19 cellular contexts compared by ENCODE assay signal in the genomic region with DNA sequence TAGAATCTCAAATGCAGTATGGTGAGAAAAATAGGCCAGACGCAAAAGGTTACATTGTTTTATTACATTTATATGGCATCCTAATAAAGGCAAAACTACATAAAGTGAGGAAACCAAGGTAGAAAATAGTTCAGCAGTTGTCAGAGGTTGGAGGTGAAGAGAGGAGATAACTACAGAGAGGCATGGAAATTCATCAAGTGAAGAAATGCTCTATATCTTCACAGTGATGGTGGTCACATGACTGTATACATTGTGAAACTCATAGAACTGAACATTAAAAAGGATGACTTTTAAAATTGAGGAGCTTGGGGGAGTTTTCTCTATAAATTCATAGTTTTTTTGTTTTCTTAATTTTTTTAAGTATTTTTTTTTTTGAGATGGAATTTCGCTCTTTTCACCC.
"Had no signal": no experiment of that assay in that cellular context is flagged by ENCODE, and none has a peak within 500 bp of the region (broad histone marks: within the 10 kb centered on the region; RNA-seq: fewer than 3 reads in every experiment).

No MANE protein-coding gene starts in this region.

- H3K9me3 Mint-ChIP-seq: naive thymus-derived CD8-positive, alpha-beta T cell; stimulated activated naive CD8-positive, alpha-beta T cell treated with anti-CD3 and anti-CD28 coated beads, Interleukin-15, Interleukin-2, amounts not matched to agents 100 ng/mL and 50 ng/mL, for 24 hours had no signal

- H3K27ac ChIP-seq: gastrocnemius medialis, heart right ventricle, spleen, testis, tibial nerve, upper lobe of right lung, vagina had no signal

- H3K4me1 Mint-ChIP-seq: naive thymus-derived CD8-positive, alpha-beta T cell; stimulated activated memory B cell treated with anti-CD40 and anti-IgM and Interleukin-4, amounts not matched to agents 10 μg/mL and 1 μg/mL and 100 μg/mL, for 72 hours had no signal

- H3K27me3 ChIP-seq: gastrocnemius medialis, heart right ventricle, spleen, testis, tibial nerve, upper lobe of right lung, vagina had no signal

- H3K4me1 ChIP-seq: gastrocnemius medialis, testis, upper lobe of right lung had no signal

- DNase-seq: effector memory CD4-positive, alpha-beta T cell; gastrocnemius medialis; heart right ventricle; hypothalamus; kidney glomerular epithelial cell; mucosa of descending colon; naive thymus-derived CD8-positive, alpha-beta T cell; spleen; stimulated activated CD4-positive, alpha-beta T cell treated with anti-CD3 and anti-CD28 coated beads, Interleukin-15, amount 100 ng/mL, for 24 hours; stimulated activated CD4-positive, alpha-beta T cell treated with anti-CD3 and anti-CD28 coated beads, Interleukin-1b, Interleukin-23, amount 100 ng/mL, for 48 hours; stimulated activated CD4-positive, alpha-beta T cell treated with anti-CD3 and anti-CD28 coated beads, Interleukin-4, amount 100 ng/mL, for 24 hours; testis; upper lobe of right lung had no signal

- H3K27ac Mint-ChIP-seq: naive thymus-derived CD8-positive, alpha-beta T cell; stimulated activated memory B cell treated with anti-CD40 and anti-IgM and Interleukin-4, amounts not matched to agents 10 μg/mL and 1 μg/mL and 100 μg/mL, for 72 hours; stimulated activated naive CD8-positive, alpha-beta T cell treated with anti-CD3 and anti-CD28 coated beads, Interleukin-15, Interleukin-2, amounts not matched to agents 100 ng/mL and 50 ng/mL, for 24 hours had no signal

- H3K4me3 Mint-ChIP-seq: naive thymus-derived CD8-positive, alpha-beta T cell; stimulated activated memory B cell treated with anti-CD40 and anti-IgM and Interleukin-4, amounts not matched to agents 10 μg/mL and 1 μg/mL and 100 μg/mL, for 72 hours; stimulated activated naive CD8-positive, alpha-beta T cell treated with anti-CD3 and anti-CD28 coated beads, Interleukin-15, Interleukin-2, amounts not matched to agents 100 ng/mL and 50 ng/mL, for 24 hours had no signal

- H3K4me3 ChIP-seq: gastrocnemius medialis, heart right ventricle, mucosa of descending colon, spleen, testis, tibial nerve, upper lobe of right lung, vagina had no signal

- H3K9me3 ChIP-seq: gastrocnemius medialis, heart right ventricle, mucosa of descending colon, spleen, testis, tibial nerve, upper lobe of right lung, vagina had no signal

- H3K36me3 ChIP-seq: gastrocnemius medialis, heart right ventricle, spleen, tibial nerve, upper lobe of right lung, vagina had no signal

- ATAC-seq: esophagus mucosa; gastrocnemius medialis; heart right ventricle; mucosa of descending colon; naive thymus-derived CD8-positive, alpha-beta T cell; sciatic nerve; stimulated activated memory B cell treated with anti-CD40 and anti-IgM and Interleukin-4, amounts not matched to agents 10 μg/mL and 1 μg/mL and 100 μg/mL, for 72 hours; upper lobe of right lung had no signal
